In the genomic region with DNA sequence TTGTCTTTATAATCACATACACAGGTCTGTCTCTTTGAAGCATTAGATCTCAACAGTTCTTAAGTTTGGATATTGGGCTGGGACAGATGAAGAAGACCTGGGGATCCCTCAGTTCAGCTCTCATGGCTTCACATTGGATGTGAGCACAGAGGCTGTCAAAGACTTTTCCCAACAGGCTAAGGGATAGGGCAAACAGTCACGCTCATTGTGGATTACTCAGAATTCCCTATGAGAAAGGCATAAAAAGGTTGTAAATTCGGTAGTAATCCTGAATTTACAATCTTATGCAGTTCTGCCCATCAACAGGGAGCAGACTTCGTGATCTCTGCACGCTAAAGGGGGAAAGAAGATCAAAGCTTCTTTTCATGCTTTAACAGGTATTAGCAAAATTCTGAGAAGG, we compare ENCODE assay signal across 6 cellular contexts.
"Had no signal": no experiment of that assay in that cellular context is flagged by ENCODE, and none has a peak within 500 bp of the region (broad histone marks: within the 10 kb centered on the region; RNA-seq: fewer than 3 reads in every experiment).

No MANE protein-coding gene starts in this region.

- ATAC-seq: HepG2, K562 had no signal

- H3K4me3 ChIP-seq: K562 had no signal

- FAIRE-seq: HepG2, HTR-8/SVneo, K562 had no signal

- DNase-seq: IMR-90, KBM-7, KG1 had no signal
